In genomic region chr9:116944714-116945534, GRCh38 we compare ENCODE assay signal across 19 cellular contexts.
"Had no signal": no experiment of that assay in that cellular context is flagged by ENCODE, and none has a peak within 500 bp of the region (broad histone marks: within the 10 kb centered on the region; RNA-seq: fewer than 3 reads in every experiment).

No MANE protein-coding gene starts in this region.

- DNase-seq: activated CD4-positive, alpha-beta memory T cell treated with anti-CD3 and anti-CD28 coated beads for 36 hours; activated CD4-positive, alpha-beta T cell treated with anti-CD3 and anti-CD28 coated beads for 36 hours; activated CD8-positive, alpha-beta memory T cell treated with anti-CD3 and anti-CD28 coated beads, Interleukin-2, amount 10 ng/mL, durations not matched to agents 7 days and 5 days; activated naive CD4-positive, alpha-beta T cell treated with anti-CD3 and anti-CD28 coated beads, Interleukin-2, amount 50 U/mL, for 16 hours; activated T-cell treated with anti-CD3 and anti-CD28 coated beads, Interleukin-2, amount 50 U/mL, for 1 hour; central memory CD4-positive, alpha-beta T cell; colonic mucosa; foreskin fibroblast; immature natural killer cell; left colon; lower lobe of right lung; midbrain; spleen; WERI-Rb-1 had no signal

- ATAC-seq: activated CD4-positive, alpha-beta T cell treated with anti-CD3 and anti-CD28 coated beads for 36 hours; activated CD8-positive, alpha-beta memory T cell treated with anti-CD3 and anti-CD28 coated beads, Interleukin-2, amount 10 ng/mL, durations not matched to agents 7 days and 5 days; left colon had no signal

- H3K4me1 ChIP-seq: adrenal gland, colonic mucosa, lower lobe of right lung, upper lobe of left lung had no signal

- H3K27me3 ChIP-seq: adrenal gland, colonic mucosa, spleen, upper lobe of left lung had no signal

- H3K4me3 Mint-ChIP-seq: activated CD4-positive, alpha-beta memory T cell treated with anti-CD3 and anti-CD28 coated beads for 36 hours; activated CD4-positive, alpha-beta T cell treated with anti-CD3 and anti-CD28 coated beads for 36 hours; activated CD8-positive, alpha-beta memory T cell treated with anti-CD3 and anti-CD28 coated beads, Interleukin-2, amount 10 ng/mL, durations not matched to agents 7 days and 5 days; immature natural killer cell; stimulated activated naive CD8-positive, alpha-beta T cell treated with anti-CD3 and anti-CD28 coated beads, Interleukin-15, Interleukin-2, amounts not matched to agents 100 ng/mL and 50 ng/mL, for 24 hours; T-helper 1 cell treated with Interleukin-12 subunit alpha and Interleukin-12 subunit beta and Interleukin-4 antibody, amounts not matched to agents 30 μg/mL and 1 μg/mL, for 36 hours had no signal

- H3K27me3 Mint-ChIP-seq: activated CD8-positive, alpha-beta memory T cell treated with anti-CD3 and anti-CD28 coated beads, Interleukin-2, amount 10 ng/mL, durations not matched to agents 7 days and 5 days; stimulated activated naive CD8-positive, alpha-beta T cell treated with anti-CD3 and anti-CD28 coated beads, Interleukin-15, Interleukin-2, amounts not matched to agents 100 ng/mL and 50 ng/mL, for 24 hours had no signal

- H3K27ac ChIP-seq: adrenal gland, colonic mucosa, lower lobe of right lung, upper lobe of left lung, WERI-Rb-1 had no signal

- H3K36me3 Mint-ChIP-seq: activated CD4-positive, alpha-beta memory T cell treated with anti-CD3 and anti-CD28 coated beads for 36 hours; activated CD8-positive, alpha-beta memory T cell treated with anti-CD3 and anti-CD28 coated beads, Interleukin-2, amount 10 ng/mL, durations not matched to agents 7 days and 5 days had no signal

- H3K4me1 Mint-ChIP-seq: activated CD4-positive, alpha-beta T cell treated with anti-CD3 and anti-CD28 coated beads for 36 hours; activated CD8-positive, alpha-beta memory T cell treated with anti-CD3 and anti-CD28 coated beads, Interleukin-2, amount 10 ng/mL, durations not matched to agents 7 days and 5 days; immature natural killer cell had no signal

- H3K9me3 Mint-ChIP-seq: activated CD4-positive, alpha-beta memory T cell treated with anti-CD3 and anti-CD28 coated beads for 36 hours; activated T-helper 2 cell treated with anti-CD3 and anti-CD28 coated beads, Interferon-gamma antibody, Interleukin-2, Interleukin-4, amounts not matched to agents 10 μg/mL and 5 μg/mL and 100 μg/mL, durations not matched to agents 14 hours and 24 hours and 36 hours had no signal

- H3K27ac Mint-ChIP-seq: activated CD4-positive, alpha-beta memory T cell treated with anti-CD3 and anti-CD28 coated beads for 36 hours; activated CD4-positive, alpha-beta T cell treated with anti-CD3 and anti-CD28 coated beads for 36 hours; activated CD8-positive, alpha-beta memory T cell treated with anti-CD3 and anti-CD28 coated beads, Interleukin-2, amount 10 ng/mL, durations not matched to agents 7 days and 5 days; activated T-helper 2 cell treated with anti-CD3 and anti-CD28 coated beads, Interferon-gamma antibody, Interleukin-2, Interleukin-4, amounts not matched to agents 10 μg/mL and 5 μg/mL and 100 μg/mL, durations not matched to agents 14 hours and 24 hours and 36 hours; immature natural killer cell; stimulated activated naive CD8-positive, alpha-beta T cell treated with anti-CD3 and anti-CD28 coated beads, Interleukin-15, Interleukin-2, amounts not matched to agents 100 ng/mL and 50 ng/mL, for 24 hours; T-helper 1 cell treated with Interleukin-12 subunit alpha and Interleukin-12 subunit beta and Interleukin-4 antibody, amounts not matched to agents 30 μg/mL and 1 μg/mL, for 36 hours had no signal
